Comparison of ENCODE assay signal across 18 cellular contexts in genomic region chr17:47200325-47200663, GRCh38. TPM values are rescaled to one million over a fixed set of nuclear protein-coding genes. Genes with fewer than 3 reads are reported as not detected.
A peak's percentile ranks its signal among the peaks of the same experiment; 100 is the strongest.
DNase-seq lines count a peak whose midpoint lies in the region; ATAC-seq lines count a peak whose summit lies in the region.
"Had no signal": no experiment of that assay in that cellular context is flagged by ENCODE, and none has a peak within 500 bp of the region (broad histone marks: within the 10 kb centered on the region; RNA-seq: fewer than 3 reads in every experiment).

No MANE protein-coding gene starts in this region.

- peaks cover 51% of the 10 kb centered on the region for H3K4me1 ChIP-seq in Karpas-422 (ENCODE audit: low read length)

- H3K36me3 Mint-ChIP-seq in activated CD4-positive, alpha-beta T cell treated with anti-CD3 and anti-CD28 coated beads, Interleukin-2, amount 10 ng/mL, durations not matched to agents 24 days and 14 days (ENCODE audit: low read depth), result no peaks in the 10 kb centered on the region
- no peaks in the 10 kb centered on the region for H3K36me3 Mint-ChIP-seq in activated naive CD8-positive, alpha-beta T cell
- H3K36me3 Mint-ChIP-seq: mesothelial cell of epicardium had no signal

- no peaks in the 10 kb centered on the region for H4K20me1 ChIP-seq in Karpas-422 (ENCODE audit: insufficient read depth, low read depth, low read length)

- H3K9ac ChIP-seq in Karpas-422 (ENCODE audit: low read length), result peak overlapping the region; percentile 67

- peaks cover 8% of the 10 kb centered on the region for H3K27me3 Mint-ChIP-seq in activated CD4-positive, alpha-beta T cell treated with anti-CD3 and anti-CD28 coated beads, Interleukin-2, amount 10 ng/mL, durations not matched to agents 24 days and 14 days
- no peaks in the 10 kb centered on the region for H3K27me3 Mint-ChIP-seq in activated naive CD8-positive, alpha-beta T cell

- H2AFZ ChIP-seq in Karpas-422 (ENCODE audit: low read length), result peak overlapping the region; percentile 61

- H3K4me1 Mint-ChIP-seq in activated CD4-positive, alpha-beta T cell treated with anti-CD3 and anti-CD28 coated beads, Interleukin-2, amount 10 ng/mL, durations not matched to agents 24 days and 14 days, result peaks cover 31% of the 10 kb centered on the region
- peaks cover 34% of the 10 kb centered on the region for H3K4me1 Mint-ChIP-seq in activated naive CD8-positive, alpha-beta T cell (ENCODE audit: low read depth)

- H3K27ac ChIP-seq in Karpas-422 (ENCODE audit: low read length), result peak overlapping the region; percentile 92
- H3K27ac ChIP-seq: psoas muscle, RWPE1 had no signal

- H3K4me2 ChIP-seq in Karpas-422 (ENCODE audit: low read depth, low read length, poor library complexity, severe bottlenecking), result peak overlapping the region; percentile 63

- intact Hi-C loops in activated CD4-positive, alpha-beta T cell treated with anti-CD3 and anti-CD28 coated beads, Interleukin-2, amount 10 ng/mL, durations not matched to agents 24 days and 14 days (cut with micrococcal nuclease), result no loop called here

- peak overlapping the region; percentile 49 for H3K4me3 ChIP-seq in Karpas-422 (ENCODE audit: low read length)
- no peak overlapping the region for H3K4me3 ChIP-seq in H7 (ENCODE audit: insufficient read depth, low read depth, low read length)
- H3K4me3 ChIP-seq: psoas muscle, tibial nerve had no signal

- H3K4me3 Mint-ChIP-seq in activated CD4-positive, alpha-beta T cell treated with anti-CD3 and anti-CD28 coated beads, Interleukin-2, amount 10 ng/mL, durations not matched to agents 24 days and 14 days, result no peak overlapping the region
- H3K4me3 Mint-ChIP-seq in activated naive CD8-positive, alpha-beta T cell, result peak overlapping the region; percentile 57
- H3K4me3 Mint-ChIP-seq: mesothelial cell of epicardium had no signal

- no peak for ATAC-seq in HG03521 (IDR thresholded peaks at IDR 0.05; ENCODE audit: unreplicated experiment)
- ATAC-seq: psoas muscle had no signal

- no peaks in the 10 kb centered on the region for H3K79me2 ChIP-seq in Karpas-422 (ENCODE audit: low read length)

- DNase-seq in activated CD4-positive, alpha-beta T cell treated with anti-CD3 and anti-CD28 coated beads, Interleukin-2, amount 10 ng/mL, durations not matched to agents 24 days and 14 days, result no peak
- DNase-seq in activated CD4-positive, alpha-beta T cell treated with anti-CD3 and anti-CD28 coated beads for 4 hours, result no peak
- no peak for DNase-seq in Karpas-422
- DNase-seq in pons (ENCODE audit: low spot score), result peak; percentile 37
- DNase-seq in H7, result no peak
- DNase-seq in inferior parietal cortex (ENCODE audit: extremely low spot score), result no peak
- DNase-seq: amniotic stem cell; cortex of kidney; NCI-H1417 treated with DMSO at 0.1 percent for 48 hours; NCI-H446; psoas muscle; stimulated activated CD4-positive, alpha-beta T cell treated with anti-CD3 and anti-CD28 coated beads, Interleukin-15, amount 100 ng/mL, for 24 hours; T1000 had no signal

- H3K9me3 Mint-ChIP-seq in activated CD4-positive, alpha-beta T cell treated with anti-CD3 and anti-CD28 coated beads, Interleukin-2, amount 10 ng/mL, durations not matched to agents 24 days and 14 days, result no peaks in the 10 kb centered on the region
- H3K9me3 Mint-ChIP-seq in activated naive CD8-positive, alpha-beta T cell (ENCODE audit: low read depth), result no peaks in the 10 kb centered on the region

- peak overlapping the region; percentile 29 for H3K27ac Mint-ChIP-seq in activated CD4-positive, alpha-beta T cell treated with anti-CD3 and anti-CD28 coated beads, Interleukin-2, amount 10 ng/mL, durations not matched to agents 24 days and 14 days
- H3K27ac Mint-ChIP-seq in activated naive CD8-positive, alpha-beta T cell, result peak overlapping the region; percentile 78
- H3K27ac Mint-ChIP-seq: mesothelial cell of epicardium had no signal

- H3K27me3 ChIP-seq in Karpas-422 (ENCODE audit: low read length), result no peaks in the 10 kb centered on the region
- no peaks in the 10 kb centered on the region for H3K27me3 ChIP-seq in H7 (ENCODE audit: control insufficient read depth, insufficient read depth, low read length)
- H3K27me3 ChIP-seq: tibial nerve had no signal

- no peaks in the 10 kb centered on the region for H3K9me2 ChIP-seq in Karpas-422 (replicated peaks; ENCODE audit: insufficient read depth, low read length)

- H3K36me3 ChIP-seq in Karpas-422 (ENCODE audit: insufficient read depth, low read length) (no peaks in the 10 kb centered on the region), H7 (replicated peaks; ENCODE audit: control insufficient read depth, insufficient read depth, low read length) (no peaks in the 10 kb centered on the region)
- H3K36me3 ChIP-seq: tibial nerve had no signal

- H3K9me3 ChIP-seq in Karpas-422 (ENCODE audit: low read length), result peaks cover 5% of the 10 kb centered on the region; the same call in 1 of the 2 replicates
- H3K9me3 ChIP-seq: psoas muscle, tibial nerve had no signal

RNA-seq across cellular contexts. Expression of gene MYL4, which starts 8.9 kb away (rescaled TPM):
- total RNA-seq in activated CD4-positive, alpha-beta T cell treated with anti-CD3 and anti-CD28 coated beads, Interleukin-2, amount 10 ng/mL, durations not matched to agents 24 days and 14 days, result not detected in 2 replicates
- total RNA-seq in Karpas-422 (2014; rRNA removed; shearing (Covaris generic); ENCODE audit: low replicate concordance), result 3.7 and 6.0 TPM in 2 replicates
- total RNA-seq in H7 (2014; rRNA removed; shearing (Covaris generic)), result not detected in 2 replicates

RNA-seq across cellular contexts. Expression of gene CDC27, which starts 11.2 kb away (rescaled TPM):
- total RNA-seq in activated CD4-positive, alpha-beta T cell treated with anti-CD3 and anti-CD28 coated beads, Interleukin-2, amount 10 ng/mL, durations not matched to agents 24 days and 14 days, result 95.4 and 101 TPM in 2 replicates
- total RNA-seq in Karpas-422 (2014; rRNA removed; shearing (Covaris generic); ENCODE audit: low replicate concordance), result 81.7 and 146 TPM in 2 replicates
- total RNA-seq in H7 (2014; rRNA removed; shearing (Covaris generic)), result 45.9 and 67.7 TPM in 2 replicates

RNA-seq across cellular contexts. Expression of gene ITGB3, which starts 53.3 kb away (rescaled TPM):
- not detected in 2 replicates for total RNA-seq in activated CD4-positive, alpha-beta T cell treated with anti-CD3 and anti-CD28 coated beads, Interleukin-2, amount 10 ng/mL, durations not matched to agents 24 days and 14 days
- 16.4 and 19.6 TPM in 2 replicates for total RNA-seq in Karpas-422 (2014; rRNA removed; shearing (Covaris generic); ENCODE audit: low replicate concordance)
- 0.07 and 0.35 TPM in 2 replicates for total RNA-seq in H7 (2014; rRNA removed; shearing (Covaris generic))

Comparison
In these comparisons a context has a peak if more than half of its experiments do, and no peak if none do; other contexts are left out.
1. RNA of gene ITGB3, which starts 53.3 kb away (total RNA-seq): 16.4 to 19.6 TPM in Karpas-422; 0.07 to 0.35 TPM in H7 and not detected in activated CD4-positive, alpha-beta T cell treated with anti-CD3 and anti-CD28 coated beads, Interleukin-2, amount 10 ng/mL, durations not matched to agents 24 days and 14 days; every median in the first group is over 10 times any median in the second.